Comparison of ENCODE assay signal across 8 cellular contexts in genomic region chr5:73565166-73565968, GRCh38. TPM values are rescaled to one million over a fixed set of nuclear protein-coding genes. Genes with fewer than 3 reads are reported as not detected.
DNase-seq lines count a peak whose midpoint lies in the region; ATAC-seq and TF ChIP-seq lines count a peak whose summit lies in the region.

Gene ANKRA2, minus strand, starts transcription at chr5:73565639. Its CDS starts 2,758 bp downstream, at chr5:73562881.
Gene UTP15, plus strand, starts transcription at chr5:73565743. Its CDS starts 1,602 bp downstream, at chr5:73567345.

- peak within 1 kb of the TSS; percentile 89 to 95 for H3K27ac ChIP-seq in left lung

- intact Hi-C loops in CD14-positive monocyte (cut with micrococcal nuclease) (loop anchor here (2.0 to 5.0 kb wide), 2 partner anchors 68 to 1201 kb away; partner anchors contain the start of genes BTF3 (in 1 of the 2), GFM2 (in 1 of the 2) and NSA2 (in 1 of the 2)), left lung (cut with DNase I) (no loop called here)

- peaks cover 0 to 37% of the 10 kb centered on the region in 2 donors for H3K36me3 ChIP-seq in left lung

- H3K4me1 Mint-ChIP-seq in CD14-positive monocyte, result peaks cover 18% of the 10 kb centered on the region

- ATAC-seq in GM19397 (IDR thresholded peaks at IDR 0.05; ENCODE audit: unreplicated experiment) (peak; percentile 94), HG03571 (IDR thresholded peaks at IDR 0.05; ENCODE audit: unreplicated experiment) (peak; percentile 96), left lung (peak; percentile 99)

- peaks cover 0 to 1% (median 0%) of the 10 kb centered on the region in 3 donors for H3K27me3 Mint-ChIP-seq in CD14-positive monocyte (ENCODE audit: low read depth in 3 of 3)

- peak within 1 kb of the TSS; percentile 91 to 99 for H3K4me3 Mint-ChIP-seq in CD14-positive monocyte

- H3K4me1 ChIP-seq in left lung, result peaks cover 24 to 38% of the 10 kb centered on the region in 2 donors

- TF ChIP-seq CTCF in CD14-positive monocyte (IDR thresholded peaks at IDR 0.05), result no peak
- TF ChIP-seq CTCF in left lung (IDR thresholded peaks at IDR 0.05), result no peak

- H3K9me3 Mint-ChIP-seq in CD14-positive monocyte, result no peaks in the 10 kb centered on the region

- H3K36me3 Mint-ChIP-seq in CD14-positive monocyte, result peaks cover 30 to 32% of the 10 kb centered on the region in 2 donors

- H3K27ac Mint-ChIP-seq in CD14-positive monocyte, result peak within 1 kb of the TSS; percentile 98 to 100 (median 99)

- H3K27me3 ChIP-seq in left lung, result no peaks in the 10 kb centered on the region

- peak within 1 kb of the TSS; percentile 82 to 90 for H3K4me3 ChIP-seq in left lung

- no peaks in the 10 kb centered on the region for H3K9me3 ChIP-seq in left lung

- DNase-seq in CD14-positive monocyte (ENCODE audit: low spot score) (peak; percentile 99), NCI-H82 (lab: John Stamatoyannopoulos, UW) (peak; percentile 98), dermis blood vessel endothelial cell (peak; percentile 100), left lung (peak; percentile 99)
- DNase-seq in activated CD4-positive, alpha-beta T cell treated with anti-CD3 and anti-CD28 coated beads, Interleukin-2, amount 50 U/mL, for 48 hours, result peak; percentile 99
- peak; percentile 99 for DNase-seq in stimulated activated CD4-positive, alpha-beta T cell treated with anti-CD3 and anti-CD28 coated beads, Interleukin-2, amount 100 ng/mL, for 48 hours

RNA-seq across cellular contexts. Expression of gene ANKRA2, which starts in this region (rescaled TPM):
- polyA plus RNA-seq in CD14-positive monocyte, result 10 to 100 TPM; 13.4 to 14.9 TPM
- total RNA-seq in dermis blood vessel endothelial cell (11.4 and 14.8 TPM in 2 replicates), left lung (10 to 100 TPM; 11.9 to 13.8 TPM)

RNA-seq across cellular contexts. Expression of gene UTP15, which starts in this region (rescaled TPM):
- 1 to 10 TPM; 2.8 TPM for polyA plus RNA-seq in CD14-positive monocyte
- total RNA-seq in dermis blood vessel endothelial cell (20.2 and 28.1 TPM in 2 replicates), left lung (10 to 100 TPM; 10.9 to 15.8 TPM)

Comparison
In these comparisons a context has a peak if more than half of its experiments do, and no peak if none do; other contexts are left out.
1. Peak in every context shown above with its lines: DNase-seq, ATAC-seq, H3K4me3 ChIP-seq and H3K27ac ChIP-seq.
2. intact Hi-C loops: an anchor here in CD14-positive monocyte (2.0 to 5.0 kb wide); none called in left lung.